Comparison of ENCODE assay signal across 19 cellular contexts in the genomic region with DNA sequence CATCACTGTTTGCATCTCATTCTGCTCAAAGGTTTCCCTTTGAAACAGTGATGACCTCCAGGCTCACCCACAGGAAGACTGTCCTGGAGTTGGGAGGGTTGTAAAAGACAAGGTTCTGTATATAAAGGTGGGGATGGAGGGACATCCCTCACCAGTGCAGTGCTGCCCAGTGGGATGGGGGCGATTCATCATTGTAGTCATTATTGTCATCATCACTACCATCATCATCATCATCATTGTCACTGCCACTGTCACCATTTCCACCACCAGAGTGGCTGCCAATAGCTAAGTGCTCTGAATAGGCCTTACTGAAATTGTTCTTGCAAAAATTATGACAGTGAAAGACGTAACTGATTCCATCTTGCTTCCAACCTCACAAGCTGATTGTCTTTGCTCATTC. TPM values are rescaled to one million over a fixed set of nuclear protein-coding genes. Genes with fewer than 3 reads are reported as not detected.
DNase-seq lines count a peak whose midpoint lies in the region; ATAC-seq lines count a peak whose summit lies in the region.
"Had no signal": no experiment of that assay in that cellular context is flagged by ENCODE, and none has a peak within 500 bp of the region (broad histone marks: within the 10 kb centered on the region; RNA-seq: fewer than 3 reads in every experiment).

No MANE protein-coding gene starts in this region.

- peak; percentile 53 for ATAC-seq in activated CD4-positive, alpha-beta T cell treated with anti-CD3 and anti-CD28 coated beads for 36 hours
- peak; percentile 24 for ATAC-seq in activated naive CD8-positive, alpha-beta T cell treated with anti-CD3 and anti-CD28 coated beads, Interleukin-2, amount 50 U/mL, for 24 hours
- peak; percentile 46 for ATAC-seq in stimulated activated naive CD8-positive, alpha-beta T cell treated with anti-CD3 and anti-CD28 coated beads, Interleukin-15, Interleukin-2, amounts not matched to agents 100 U/mL and 50 U/mL, for 24 hours
- ATAC-seq in stimulated activated naive CD8-positive, alpha-beta T cell treated with anti-CD3 and anti-CD28 coated beads, Interleukin-15, amount 100 ng/mL, for 72 hours: no peak
- ATAC-seq: A549; CD8-positive, alpha-beta T cell had no signal

- DNase-seq in activated CD4-positive, alpha-beta T cell treated with anti-CD3 and anti-CD28 coated beads for 36 hours: peak; percentile 18
- no peak for DNase-seq in activated CD4-positive, alpha-beta T cell treated with anti-CD3 and anti-CD28 coated beads for 48 hours
- DNase-seq in activated naive CD8-positive, alpha-beta T cell treated with anti-CD3 and anti-CD28 coated beads, Interleukin-2, amount 50 U/mL, for 24 hours: no peak
- DNase-seq in activated naive CD8-positive, alpha-beta T cell treated with anti-CD3 and anti-CD28 coated beads for 36 hours: no peak
- no peak for DNase-seq in stimulated activated naive CD8-positive, alpha-beta T cell treated with anti-CD3 and anti-CD28 coated beads, Interleukin-15, Interleukin-2, amounts not matched to agents 100 U/mL and 50 U/mL, for 24 hours
- no peak for DNase-seq in stimulated activated naive CD8-positive, alpha-beta T cell treated with anti-CD3 and anti-CD28 coated beads, Interleukin-15, amount 100 ng/mL, for 72 hours
- DNase-seq in C1 segment of cervical spinal cord (lab: John Stamatoyannopoulos, UW) (no peak), NCI-H2171 treated with DMSO at 0.1 percent for 48 hours (lab: John Stamatoyannopoulos, UW) (no peak)
- DNase-seq: ACHN; AML-193; BE2C; Caco-2; CD4-positive, CD25-positive, alpha-beta regulatory T cell; CD8-positive, alpha-beta T cell; DMS153; DND-41; GOT3 had no signal

- intact Hi-C loops in activated CD4-positive, alpha-beta T cell treated with anti-CD3 and anti-CD28 coated beads for 36 hours (cut with DNase I, micrococcal nuclease): no loop called here

- CTCF ChIA-PET in activated CD4-positive, alpha-beta T cell treated with anti-CD3 and anti-CD28 coated beads for 36 hours (lab: Charles Lee): interaction anchor here (0.8 to 1.4 kb wide), 7 partner anchors 10 to 285 kb away, joined by 3 to 5 read pairs (median 4); partner anchors contain the start of gene STK17A

- no peak overlapping the region for H3K4me3 Mint-ChIP-seq in activated CD4-positive, alpha-beta T cell treated with anti-CD3 and anti-CD28 coated beads for 36 hours
- no peak overlapping the region for H3K4me3 Mint-ChIP-seq in activated naive CD8-positive, alpha-beta T cell treated with anti-CD3 and anti-CD28 coated beads, Interleukin-2, amount 50 U/mL, for 24 hours
- no peak overlapping the region for H3K4me3 Mint-ChIP-seq in activated naive CD8-positive, alpha-beta T cell treated with anti-CD3 and anti-CD28 coated beads for 36 hours
- no peak overlapping the region for H3K4me3 Mint-ChIP-seq in stimulated activated naive CD8-positive, alpha-beta T cell treated with anti-CD3 and anti-CD28 coated beads, Interleukin-15, amount 100 ng/mL, for 72 hours
- H3K4me3 Mint-ChIP-seq: CD4-positive, CD25-positive, alpha-beta regulatory T cell; CD8-positive, alpha-beta T cell; HFFc6 had no signal

- H3K27me3 Mint-ChIP-seq in activated CD4-positive, alpha-beta T cell treated with anti-CD3 and anti-CD28 coated beads for 36 hours: no peaks in the 10 kb centered on the region
- peaks cover 11% of the 10 kb centered on the region for H3K27me3 Mint-ChIP-seq in activated naive CD8-positive, alpha-beta T cell treated with anti-CD3 and anti-CD28 coated beads, Interleukin-2, amount 50 U/mL, for 24 hours
- peaks cover 13% of the 10 kb centered on the region for H3K27me3 Mint-ChIP-seq in activated naive CD8-positive, alpha-beta T cell treated with anti-CD3 and anti-CD28 coated beads for 36 hours
- H3K27me3 Mint-ChIP-seq in stimulated activated naive CD8-positive, alpha-beta T cell treated with anti-CD3 and anti-CD28 coated beads, Interleukin-15, amount 100 ng/mL, for 72 hours: no peaks in the 10 kb centered on the region

- no peaks in the 10 kb centered on the region for H3K4me1 Mint-ChIP-seq in activated CD4-positive, alpha-beta T cell treated with anti-CD3 and anti-CD28 coated beads for 36 hours
- H3K4me1 Mint-ChIP-seq in activated naive CD8-positive, alpha-beta T cell treated with anti-CD3 and anti-CD28 coated beads, Interleukin-2, amount 50 U/mL, for 24 hours: no peaks in the 10 kb centered on the region
- no peaks in the 10 kb centered on the region for H3K4me1 Mint-ChIP-seq in activated naive CD8-positive, alpha-beta T cell treated with anti-CD3 and anti-CD28 coated beads for 36 hours
- no peaks in the 10 kb centered on the region for H3K4me1 Mint-ChIP-seq in stimulated activated naive CD8-positive, alpha-beta T cell treated with anti-CD3 and anti-CD28 coated beads, Interleukin-15, amount 100 ng/mL, for 72 hours
- H3K4me1 Mint-ChIP-seq: CD4-positive, CD25-positive, alpha-beta regulatory T cell had no signal

- H3K27ac Mint-ChIP-seq in activated CD4-positive, alpha-beta T cell treated with anti-CD3 and anti-CD28 coated beads for 36 hours: no peak overlapping the region
- no peak overlapping the region for H3K27ac Mint-ChIP-seq in activated naive CD8-positive, alpha-beta T cell treated with anti-CD3 and anti-CD28 coated beads, Interleukin-2, amount 50 U/mL, for 24 hours
- H3K27ac Mint-ChIP-seq in activated naive CD8-positive, alpha-beta T cell treated with anti-CD3 and anti-CD28 coated beads for 36 hours: no peak overlapping the region
- H3K27ac Mint-ChIP-seq in stimulated activated naive CD8-positive, alpha-beta T cell treated with anti-CD3 and anti-CD28 coated beads, Interleukin-15, amount 100 ng/mL, for 72 hours: peak overlapping the region in 1 of 2 donors; percentile 78
- H3K27ac Mint-ChIP-seq: CD4-positive, CD25-positive, alpha-beta regulatory T cell; CD8-positive, alpha-beta T cell; HFFc6 had no signal

- H3K9me3 Mint-ChIP-seq in activated CD4-positive, alpha-beta T cell treated with anti-CD3 and anti-CD28 coated beads for 36 hours (ENCODE audit: low read depth): no peaks in the 10 kb centered on the region
- no peaks in the 10 kb centered on the region for H3K9me3 Mint-ChIP-seq in activated naive CD8-positive, alpha-beta T cell treated with anti-CD3 and anti-CD28 coated beads, Interleukin-2, amount 50 U/mL, for 24 hours
- H3K9me3 Mint-ChIP-seq in activated naive CD8-positive, alpha-beta T cell treated with anti-CD3 and anti-CD28 coated beads for 36 hours: no peaks in the 10 kb centered on the region
- H3K9me3 Mint-ChIP-seq in stimulated activated naive CD8-positive, alpha-beta T cell treated with anti-CD3 and anti-CD28 coated beads, Interleukin-15, amount 100 ng/mL, for 72 hours: no peaks in the 10 kb centered on the region
- H3K9me3 Mint-ChIP-seq: CD4-positive, CD25-positive, alpha-beta regulatory T cell; CD8-positive, alpha-beta T cell; HFFc6 had no signal

- POLR2A ChIA-PET in activated CD4-positive, alpha-beta T cell treated with anti-CD3 and anti-CD28 coated beads for 36 hours (lab: Charles Lee): no interaction called here

- H3K36me3 Mint-ChIP-seq in activated CD4-positive, alpha-beta T cell treated with anti-CD3 and anti-CD28 coated beads for 36 hours (ENCODE audit: low read depth): no peaks in the 10 kb centered on the region
- H3K36me3 Mint-ChIP-seq in activated naive CD8-positive, alpha-beta T cell treated with anti-CD3 and anti-CD28 coated beads, Interleukin-2, amount 50 U/mL, for 24 hours (ENCODE audit: low read depth): no peaks in the 10 kb centered on the region
- no peaks in the 10 kb centered on the region for H3K36me3 Mint-ChIP-seq in activated naive CD8-positive, alpha-beta T cell treated with anti-CD3 and anti-CD28 coated beads for 36 hours
- H3K36me3 Mint-ChIP-seq: CD4-positive, CD25-positive, alpha-beta regulatory T cell; CD8-positive, alpha-beta T cell had no signal

RNA-seq across cellular contexts. Expression of gene MRPS24, which starts 24.7 kb away (rescaled TPM):
- 100 to 1,000 TPM; 121 to 149 TPM for total RNA-seq in activated CD4-positive, alpha-beta T cell treated with anti-CD3 and anti-CD28 coated beads for 36 hours
- 100 to 1,000 TPM; 142 to 152 TPM for total RNA-seq in activated naive CD8-positive, alpha-beta T cell treated with anti-CD3 and anti-CD28 coated beads for 36 hours
